ENCODE assay signal across 12 cellular contexts in genomic region chr15:65518633-65519285, GRCh38.
"Had no signal": no experiment of that assay in that cellular context is flagged by ENCODE, and none has a peak within 500 bp of the region (broad histone marks: within the 10 kb centered on the region; RNA-seq: fewer than 3 reads in every experiment).

No MANE protein-coding gene starts in this region.

- H3K9me3 Mint-ChIP-seq: activated naive CD4-positive, alpha-beta T cell treated with anti-CD3 and anti-CD28 coated beads for 36 hours; stimulated activated memory B cell treated with anti-CD40 and anti-IgM and Interleukin-4, amounts not matched to agents 10 μg/mL and 1 μg/mL and 100 μg/mL, for 72 hours had no signal

- H3K4me3 Mint-ChIP-seq: stimulated activated memory B cell treated with anti-CD40 and anti-IgM and Interleukin-4, amounts not matched to agents 10 μg/mL and 1 μg/mL and 100 μg/mL, for 72 hours had no signal

- H3K36me3 Mint-ChIP-seq: stimulated activated memory B cell treated with anti-CD40 and anti-IgM and Interleukin-4, amounts not matched to agents 10 μg/mL and 1 μg/mL and 100 μg/mL, for 72 hours had no signal

- DNase-seq: activated CD8-positive, alpha-beta memory T cell treated with anti-CD3 and anti-CD28 coated beads, Interleukin-2, amount 50 U/mL, for 4 hours; activated naive CD4-positive, alpha-beta T cell treated with anti-CD3 and anti-CD28 coated beads for 36 hours; colonic mucosa; effector CD4-positive, alpha-beta T cell; foreskin melanocyte; naive thymus-derived CD4-positive, alpha-beta T cell; psoas muscle; spleen; stimulated activated CD4-positive, alpha-beta T cell treated with anti-CD3 and anti-CD28 coated beads, Interleukin-1b, Interleukin-23, amount 100 ng/mL, for 48 hours; tibial artery had no signal

- H3K27me3 Mint-ChIP-seq: naive thymus-derived CD4-positive, alpha-beta T cell; stimulated activated memory B cell treated with anti-CD40 and anti-IgM and Interleukin-4, amounts not matched to agents 10 μg/mL and 1 μg/mL and 100 μg/mL, for 72 hours had no signal

- ATAC-seq: naive thymus-derived CD4-positive, alpha-beta T cell; psoas muscle; sciatic nerve; stimulated activated memory B cell treated with anti-CD40 and anti-IgM and Interleukin-4, amounts not matched to agents 10 μg/mL and 1 μg/mL and 100 μg/mL, for 72 hours had no signal
